Comparison of ENCODE assay signal across 23 cellular contexts in genomic region chr13:112708560-112709240, GRCh38. TPM values are rescaled to one million over a fixed set of nuclear protein-coding genes. Genes with fewer than 3 reads are reported as not detected.
DNase-seq lines count a peak whose midpoint lies in the region; ATAC-seq, FAIRE-seq and TF ChIP-seq lines count a peak whose summit lies in the region.
"Had no signal": no experiment of that assay in that cellular context is flagged by ENCODE, and none has a peak within 500 bp of the region (broad histone marks: within the 10 kb centered on the region; RNA-seq: fewer than 3 reads in every experiment).

No MANE protein-coding gene starts in this region.

- peaks cover 70% of the 10 kb centered on the region for H3K79me2 ChIP-seq in neural progenitor cell (ENCODE audit: low read depth)

- H3K4me3 ChIP-seq in neural progenitor cell: no peak overlapping the region
- H3K4me3 ChIP-seq in CD8-positive, alpha-beta memory T cell (ENCODE audit: low read length): no peak overlapping the region
- H3K4me3 ChIP-seq: A549, suprapubic skin had no signal

- CTCF ChIA-PET in CD8-positive, alpha-beta memory T cell (lab: Charles Lee): no interaction called here
- CTCF ChIA-PET in RWPE1 (lab: Yijun Ruan, JAX): no interaction called here

- peaks cover 52% of the 10 kb centered on the region for H3K4me1 ChIP-seq in neural progenitor cell
- H3K4me1 ChIP-seq in CD8-positive, alpha-beta memory T cell (ENCODE audit: insufficient read depth, low read length): peaks cover 8% of the 10 kb centered on the region

- no peaks in the 10 kb centered on the region for H3K27me3 ChIP-seq in neural progenitor cell
- no peaks in the 10 kb centered on the region for H3K27me3 ChIP-seq in CD8-positive, alpha-beta memory T cell (ENCODE audit: insufficient read depth, low read length, poor library complexity, severe bottlenecking)
- H3K27me3 ChIP-seq: suprapubic skin had no signal

- H3K36me3 ChIP-seq in neural progenitor cell: no peaks in the 10 kb centered on the region
- H3K36me3 ChIP-seq in CD8-positive, alpha-beta memory T cell (ENCODE audit: insufficient read depth, low read length): no peaks in the 10 kb centered on the region
- H3K36me3 ChIP-seq: suprapubic skin had no signal

- TF ChIP-seq CTCF in natural killer cell (IDR thresholded peaks at IDR 0.05) (no peak), endothelial cell (IDR thresholded peaks at IDR 0.05; ENCODE audit: unreplicated experiment) (no peak), neural progenitor cell (IDR thresholded peaks at IDR 0.05) (no peak), RWPE1 (conservative IDR thresholded peaks at IDR 0.05; ENCODE audit: low read depth) (no peak)

- H3K27ac ChIP-seq in neural progenitor cell: no peak overlapping the region
- no peak overlapping the region for H3K27ac ChIP-seq in CD8-positive, alpha-beta memory T cell (ENCODE audit: low read depth, low read length)
- H3K27ac ChIP-seq in RWPE1: no peak overlapping the region
- H3K27ac ChIP-seq: A549, suprapubic skin had no signal

- no peaks in the 10 kb centered on the region for H3K9me3 Mint-ChIP-seq in natural killer cell treated with Interleukin-12 subunit alpha and Interleukin-12 subunit beta and Interleukin-15 and Interleukin-18, amount 100 ng/mL, for 72 hours
- no peaks in the 10 kb centered on the region for H3K9me3 Mint-ChIP-seq in natural killer cell
- H3K9me3 Mint-ChIP-seq in endothelial cell (ENCODE audit: unreplicated experiment): no peaks in the 10 kb centered on the region
- H3K9me3 Mint-ChIP-seq in neural progenitor cell: peaks cover 5% of the 10 kb centered on the region
- H3K9me3 Mint-ChIP-seq in CD8-positive, alpha-beta memory T cell: no peaks in the 10 kb centered on the region
- H3K9me3 Mint-ChIP-seq: activated CD8-positive, alpha-beta T cell treated with anti-CD3 and anti-CD28 coated beads for 36 hours; activated T-helper 17 cell treated with anti-CD3 and anti-CD28 coated beads, Interleukin-2, amount 50 U/mL, for 72 hours; CD4-positive, alpha-beta memory T cell; immature natural killer cell had no signal

- no peak overlapping the region for H3K9ac ChIP-seq in neural progenitor cell

- no peaks in the 10 kb centered on the region for H3K27me3 Mint-ChIP-seq in natural killer cell treated with Interleukin-12 subunit alpha and Interleukin-12 subunit beta and Interleukin-15 and Interleukin-18, amount 100 ng/mL, for 72 hours
- H3K27me3 Mint-ChIP-seq in natural killer cell (ENCODE audit: low read depth in 2 of 2) (no peaks in the 10 kb centered on the region), endothelial cell (ENCODE audit: unreplicated experiment) (peaks cover 15% of the 10 kb centered on the region), neural progenitor cell (ENCODE audit: insufficient read depth, low read depth) (peaks cover 2% of the 10 kb centered on the region)
- no peaks in the 10 kb centered on the region for H3K27me3 Mint-ChIP-seq in CD8-positive, alpha-beta memory T cell
- H3K27me3 Mint-ChIP-seq: activated CD8-positive, alpha-beta T cell treated with anti-CD3 and anti-CD28 coated beads for 36 hours; activated naive CD8-positive, alpha-beta T cell; activated T-helper 17 cell treated with anti-CD3 and anti-CD28 coated beads, Interleukin-2, amount 50 U/mL, for 72 hours; CD4-positive, alpha-beta memory T cell had no signal

- POLR2A ChIA-PET in CD8-positive, alpha-beta memory T cell (lab: Charles Lee): no interaction called here
- POLR2A ChIA-PET in RWPE1 (lab: Yijun Ruan, JAX; ENCODE audit: low non-redundant PET): no interaction called here

- H3K4me1 Mint-ChIP-seq in natural killer cell treated with Interleukin-12 subunit alpha and Interleukin-12 subunit beta and Interleukin-15 and Interleukin-18, amount 100 ng/mL, for 72 hours (ENCODE audit: low read depth in 2 of 2): peaks cover 0 to 27% of the 10 kb centered on the region in 2 donors
- H3K4me1 Mint-ChIP-seq in natural killer cell: peaks cover 21 to 30% of the 10 kb centered on the region in 2 donors
- peaks cover 87% of the 10 kb centered on the region for H3K4me1 Mint-ChIP-seq in endothelial cell (ENCODE audit: unreplicated experiment)
- H3K4me1 Mint-ChIP-seq in neural progenitor cell: peaks cover 58% of the 10 kb centered on the region
- H3K4me1 Mint-ChIP-seq in CD8-positive, alpha-beta memory T cell: peaks cover 7 to 26% (median 15%) of the 10 kb centered on the region in 3 donors

- no peak for ATAC-seq in natural killer cell treated with Interleukin-12 subunit alpha and Interleukin-12 subunit beta and Interleukin-15 and Interleukin-18, amount 100 ng/mL, for 72 hours
- ATAC-seq in natural killer cell: no peak
- no peak for ATAC-seq in GM21360 (IDR thresholded peaks at IDR 0.05; ENCODE audit: unreplicated experiment)
- ATAC-seq: A549; activated CD8-positive, alpha-beta T cell treated with anti-CD3 and anti-CD28 coated beads for 36 hours; activated T-helper 17 cell treated with anti-CD3 and anti-CD28 coated beads, Interleukin-2, amount 50 U/mL, for 72 hours; PC-3 had no signal

- no peak for FAIRE-seq in H54 (lab: Jason Lieb, UNC)
- FAIRE-seq: A549, small intestine had no signal

- no peak overlapping the region for H3K4me2 ChIP-seq in neural progenitor cell
- H3K4me2 ChIP-seq: A549 had no signal

- H3K36me3 Mint-ChIP-seq in natural killer cell treated with Interleukin-12 subunit alpha and Interleukin-12 subunit beta and Interleukin-15 and Interleukin-18, amount 100 ng/mL, for 72 hours: no peaks in the 10 kb centered on the region
- H3K36me3 Mint-ChIP-seq in natural killer cell (no peaks in the 10 kb centered on the region), endothelial cell (ENCODE audit: low read depth, unreplicated experiment) (no peaks in the 10 kb centered on the region), neural progenitor cell (peaks cover 18% of the 10 kb centered on the region)
- peaks cover 0 to 2% (median 2%) of the 10 kb centered on the region in 3 donors for H3K36me3 Mint-ChIP-seq in CD8-positive, alpha-beta memory T cell

- no peak overlapping the region for H2AFZ ChIP-seq in neural progenitor cell (replicated peaks)

- TF ChIP-seq POLR2A in H54 (IDR thresholded peaks at IDR 0.05; ENCODE audit: low read depth, low read length): no peak

- H3K9me3 ChIP-seq in neural progenitor cell (ENCODE audit: low read depth): no peaks in the 10 kb centered on the region
- no peaks in the 10 kb centered on the region for H3K9me3 ChIP-seq in CD8-positive, alpha-beta memory T cell (ENCODE audit: low read length)
- H3K9me3 ChIP-seq: A549, suprapubic skin had no signal

- no peak overlapping the region for H3K27ac Mint-ChIP-seq in natural killer cell treated with Interleukin-12 subunit alpha and Interleukin-12 subunit beta and Interleukin-15 and Interleukin-18, amount 100 ng/mL, for 72 hours
- H3K27ac Mint-ChIP-seq in natural killer cell (no peak overlapping the region), endothelial cell (ENCODE audit: unreplicated experiment) (peak overlapping the region; percentile 78), neural progenitor cell (no peak overlapping the region)
- no peak overlapping the region for H3K27ac Mint-ChIP-seq in CD8-positive, alpha-beta memory T cell
- H3K27ac Mint-ChIP-seq: activated CD8-positive, alpha-beta T cell treated with anti-CD3 and anti-CD28 coated beads for 36 hours; activated T-helper 17 cell treated with anti-CD3 and anti-CD28 coated beads, Interleukin-2, amount 50 U/mL, for 72 hours had no signal

- no peak overlapping the region for H3K4me3 Mint-ChIP-seq in natural killer cell treated with Interleukin-12 subunit alpha and Interleukin-12 subunit beta and Interleukin-15 and Interleukin-18, amount 100 ng/mL, for 72 hours
- no peak overlapping the region for H3K4me3 Mint-ChIP-seq in natural killer cell
- no peak overlapping the region for H3K4me3 Mint-ChIP-seq in endothelial cell (ENCODE audit: unreplicated experiment)
- H3K4me3 Mint-ChIP-seq in neural progenitor cell: peak overlapping the region; percentile 5
- H3K4me3 Mint-ChIP-seq in CD8-positive, alpha-beta memory T cell: no peak overlapping the region
- H3K4me3 Mint-ChIP-seq: activated CD8-positive, alpha-beta T cell treated with anti-CD3 and anti-CD28 coated beads for 36 hours; activated naive CD8-positive, alpha-beta T cell; activated T-helper 17 cell treated with anti-CD3 and anti-CD28 coated beads, Interleukin-2, amount 50 U/mL, for 72 hours; CD4-positive, alpha-beta memory T cell; immature natural killer cell had no signal

- peaks cover 42% of the 10 kb centered on the region for H3F3A ChIP-seq in neural progenitor cell (ENCODE audit: low read depth)

- intact Hi-C loops in natural killer cell (cut with micrococcal nuclease): no loop called here

- DNase-seq in natural killer cell treated with Interleukin-12 subunit alpha and Interleukin-12 subunit beta and Interleukin-15 and Interleukin-18, amount 100 ng/mL, for 72 hours (ENCODE audit: low spot score): peak; percentile 37
- DNase-seq in natural killer cell (no peak), endothelial cell (ENCODE audit: low spot score) (no peak), neural progenitor cell (ENCODE audit: low spot score) (no peak), H54 (ENCODE audit: insufficient read length, low spot score) (no peak), RWPE1 (ENCODE audit: low spot score) (no peak)
- DNase-seq in CD8-positive, alpha-beta memory T cell: no peak
- DNase-seq: activated CD8-positive, alpha-beta T cell treated with anti-CD3 and anti-CD28 coated beads for 36 hours; CD4-positive, alpha-beta memory T cell; EL; immature natural killer cell; NCI-H1436; NCI-H226; NCI-H526 treated with DMSO at 0.1 percent for 48 hours; PC-3; SHP77; small intestine; stimulated activated naive CD4-positive, alpha-beta T cell treated with Interleukin-2 at 50 U/mL for 16 hours had no signal

- peaks cover 35% of the 10 kb centered on the region for H4K20me1 ChIP-seq in neural progenitor cell (ENCODE audit: low read depth)

RNA-seq across cellular contexts. Expression of gene ATP11A, which starts 18.9 kb away (rescaled TPM):
- total RNA-seq in natural killer cell treated with Interleukin-12 subunit alpha and Interleukin-12 subunit beta and Interleukin-15 and Interleukin-18, amount 100 ng/mL, for 72 hours: 10 to 100 TPM; 89.0 to 91.2 TPM
- total RNA-seq in natural killer cell (10 to 100 TPM; 47.1 to 68.6 (median 50.7) TPM), endothelial cell (ENCODE audit: unreplicated experiment) (211 TPM), neural progenitor cell (ENCODE audit: low replicate concordance) (12.6 and 17.6 TPM in 2 replicates)
- 10 to 100 TPM; 34.0 to 34.6 TPM for total RNA-seq in CD8-positive, alpha-beta memory T cell
- 4.5 TPM for polyA plus RNA-seq in CD8-positive, alpha-beta memory T cell
